Comparison of ENCODE assay signal across 23 cellular contexts in the genomic region with DNA sequence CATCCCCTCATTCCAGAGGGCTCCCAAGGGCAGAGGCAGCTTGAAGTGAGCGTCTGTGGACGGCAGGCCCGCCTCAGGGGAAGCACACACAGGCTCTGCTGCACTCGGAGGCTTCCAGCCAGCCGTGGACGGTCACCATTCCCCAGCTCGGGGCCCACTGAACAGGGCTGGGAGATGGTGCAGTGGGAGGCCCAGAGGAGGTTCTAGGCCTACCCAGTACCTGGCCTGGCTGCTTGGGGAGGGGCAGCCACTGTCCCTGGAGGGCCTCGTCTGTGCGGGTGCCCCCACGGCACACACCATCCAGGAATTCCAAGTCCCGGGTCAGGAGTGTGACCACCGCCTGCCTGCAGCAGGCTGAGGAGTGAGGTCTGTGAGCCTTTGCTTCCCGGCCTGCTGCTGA.
DNase-seq lines count a peak whose midpoint lies in the region; ATAC-seq and TF ChIP-seq lines count a peak whose summit lies in the region.
"Had no signal": no experiment of that assay in that cellular context is flagged by ENCODE, and none has a peak within 500 bp of the region (broad histone marks: within the 10 kb centered on the region; RNA-seq: fewer than 3 reads in every experiment).

No MANE protein-coding gene starts in this region.

- no peaks in the 10 kb centered on the region for H3K79me2 ChIP-seq in mammary epithelial cell (ENCODE audit: insufficient read depth, low read length)
- no peaks in the 10 kb centered on the region for H3K79me2 ChIP-seq in smooth muscle cell (ENCODE audit: low read depth)

- H3K4me3 ChIP-seq in mammary epithelial cell (replicated peaks in 1 of 3; ENCODE audit: insufficient read depth in 1 of 3, low read depth in 2 of 3, low read length in 3 of 3) (no peak overlapping the region), breast epithelium (no peak overlapping the region), HEK293 (ENCODE audit: low read depth, low read length) (no peak overlapping the region), endodermal cell (ENCODE audit: low read length) (no peak overlapping the region), smooth muscle cell (no peak overlapping the region)
- H3K4me3 ChIP-seq: dorsolateral prefrontal cortex, lower lobe of right lung, mucosa of descending colon, pancreas, skin epidermis, thoracic aorta, uterus had no signal

- in situ Hi-C loops in mammary epithelial cell (cut with MboI; ENCODE audit: low sequenced_read_pairs in 2 of 2), result no loop called here

- intact Hi-C loops in mammary epithelial cell (cut with micrococcal nuclease), result no loop called here
- intact Hi-C loops in breast epithelium (cut with DNase I; ENCODE audit: low total_unique reads), result no loop called here

- H3K27ac Mint-ChIP-seq in endodermal cell, result no peak overlapping the region
- H3K27ac Mint-ChIP-seq: stimulated activated naive CD8-positive, alpha-beta T cell treated with anti-CD3 and anti-CD28 coated beads, Interleukin-15, Interleukin-2, amounts not matched to agents 100 ng/mL and 50 ng/mL, for 24 hours had no signal

- no peaks in the 10 kb centered on the region for H3F3A ChIP-seq in smooth muscle cell (ENCODE audit: low read depth)

- no peak for TF ChIP-seq CTCF in mammary epithelial cell (conservative IDR thresholded peaks at IDR 0.05 in 1 of 2, IDR thresholded peaks at IDR 0.05 in 1 of 2; ENCODE audit: extremely low read depth in 1 of 2, insufficient read depth in 1 of 2, low read depth in 1 of 2, low read length in 2 of 2)
- TF ChIP-seq CTCF in breast epithelium (IDR thresholded peaks at IDR 0.05), result no peak
- TF ChIP-seq CTCF in HEK293 (tag by site-specific recombination; IDR thresholded peaks at IDR 0.05), result no peak
- TF ChIP-seq CTCF in endodermal cell (conservative IDR thresholded peaks at IDR 0.05), result no peak
- no peak for TF ChIP-seq CTCF in smooth muscle cell (IDR thresholded peaks at IDR 0.05; ENCODE audit: borderline replicate concordance, insufficient read depth, poor library complexity, severe bottlenecking)

- dilution Hi-C loops in mammary epithelial cell (cut with HindIII; ENCODE audit: low sequenced_read_pairs), result no loop called here

- POLR2A ChIA-PET in HEK293 (lab: Yijun Ruan, JAX), result no interaction called here

- H3K9ac ChIP-seq in mammary epithelial cell (ENCODE audit: insufficient read depth, low read length) (no peak overlapping the region), endodermal cell (ENCODE audit: extremely low read depth, low read length, poor library complexity, severe bottlenecking) (no peak overlapping the region), smooth muscle cell (ENCODE audit: low read depth) (no peak overlapping the region)

- BruUV-seq in mammary epithelial cell (replicated peaks; lab: Mats Ljungman, UMichigan), result no TSS peak

- H3K27ac ChIP-seq in mammary epithelial cell (ENCODE audit: insufficient read depth, low read depth, low read length), result peak overlapping the region; percentile 4
- no peak overlapping the region for H3K27ac ChIP-seq in breast epithelium
- no peak overlapping the region for H3K27ac ChIP-seq in HEK293 (ENCODE audit: extremely low read depth, low read depth, low read length)
- H3K27ac ChIP-seq in endodermal cell (ENCODE audit: low read depth, low read length), result peak overlapping the region; percentile 41
- peak overlapping the region; percentile 62 for H3K27ac ChIP-seq in smooth muscle cell (ENCODE audit: low read depth)
- H3K27ac ChIP-seq: dorsolateral prefrontal cortex, lower lobe of right lung, pancreas, thoracic aorta, uterus had no signal

- DNase-seq in mammary epithelial cell (no peak), breast epithelium (ENCODE audit: low spot score in 2 of 2) (no peak), endodermal cell (no peak), smooth muscle cell (lab: John Stamatoyannopoulos, UW; ENCODE audit: unreplicated experiment) (no peak), OCI-M2 (lab: John Stamatoyannopoulos, UW; ENCODE audit: unreplicated experiment) (no peak)
- DNase-seq: activated CD8-positive, alpha-beta memory T cell treated with anti-CD3 and anti-CD28 coated beads for 24 hours; BE2C; cerebellar nuclear complex; dorsolateral prefrontal cortex; H9; lower lobe of right lung; mucosa of descending colon; natural killer cell; NCI-H146; NCI-H2107; uterus had no signal

- no peak for ATAC-seq in HG03280 (IDR thresholded peaks at IDR 0.05; ENCODE audit: unreplicated experiment)
- no peak for ATAC-seq in HG02970 (IDR thresholded peaks at IDR 0.05; ENCODE audit: low FRiP score, unreplicated experiment)
- ATAC-seq: lower lobe of right lung, mucosa of descending colon, pancreas had no signal

- 95% methylated on average over 8 of the region's 13 CpGs for WGBS in mammary epithelial cell (ENCODE audit: low coverage, missing lambda C conversion rate)
- WGBS in endodermal cell (ENCODE audit: insufficient coverage in 1 of 2, insufficient read length in 1 of 2), 2 experiments, result 78 to 88% methylated on average over 6 to 13 of the region's 13 CpGs
- WGBS in smooth muscle cell (ENCODE audit: low lambda C conversion rate), result 84% methylated on average over 13 of the region's 13 CpGs

- H3K9me3 ChIP-seq in mammary epithelial cell (replicated peaks; ENCODE audit: insufficient read depth, low read length) (no peaks in the 10 kb centered on the region), breast epithelium (no peaks in the 10 kb centered on the region), HEK293 (ENCODE audit: control insufficient read depth, insufficient read depth, low read depth, low read length) (no peaks in the 10 kb centered on the region), endodermal cell (ENCODE audit: control insufficient read depth, low read length) (no peaks in the 10 kb centered on the region), smooth muscle cell (replicated peaks; ENCODE audit: low read depth) (no peaks in the 10 kb centered on the region)
- H3K9me3 ChIP-seq: BE2C, lower lobe of right lung, mucosa of descending colon, pancreas, thoracic aorta, uterus had no signal

- H3K4me1 Mint-ChIP-seq in endodermal cell, result peaks cover 12% of the 10 kb centered on the region
- H3K4me1 Mint-ChIP-seq: natural killer cell had no signal

- H2AFZ ChIP-seq in mammary epithelial cell (ENCODE audit: low read depth, low read length) (peak overlapping the region; percentile 57), smooth muscle cell (ENCODE audit: low read depth) (peak overlapping the region; percentile 4)

- H3K4me1 ChIP-seq in mammary epithelial cell (ENCODE audit: insufficient read depth, low read length) (peaks cover 41% of the 10 kb centered on the region), breast epithelium (no peaks in the 10 kb centered on the region), HEK293 (ENCODE audit: control insufficient read depth, insufficient read depth, low read length) (no peaks in the 10 kb centered on the region; the same call in 1 of the 2 replicates), endodermal cell (ENCODE audit: control insufficient read depth, insufficient read depth, low read length) (peaks cover 12% of the 10 kb centered on the region), smooth muscle cell (ENCODE audit: low read depth) (peaks cover 8% of the 10 kb centered on the region)
- H3K4me1 ChIP-seq: BE2C, uterus had no signal

- CTCF ChIA-PET in mammary epithelial cell (lab: Charles Lee; ENCODE audit: low non-redundant PET), result no interaction called here
- CTCF ChIA-PET in HEK293 (lab: Yijun Ruan, JAX), result no interaction called here

- H3K9me3 Mint-ChIP-seq in endodermal cell, result no peaks in the 10 kb centered on the region
- H3K9me3 Mint-ChIP-seq: natural killer cell; stimulated activated naive CD8-positive, alpha-beta T cell treated with anti-CD3 and anti-CD28 coated beads, Interleukin-15, Interleukin-2, amounts not matched to agents 100 ng/mL and 50 ng/mL, for 24 hours had no signal

- H3K4me3 Mint-ChIP-seq in endodermal cell, result no peak overlapping the region
- H3K4me3 Mint-ChIP-seq: H9; natural killer cell; stimulated activated naive CD8-positive, alpha-beta T cell treated with anti-CD3 and anti-CD28 coated beads, Interleukin-15, Interleukin-2, amounts not matched to agents 100 ng/mL and 50 ng/mL, for 24 hours had no signal

- no peaks in the 10 kb centered on the region for H3K36me3 Mint-ChIP-seq in endodermal cell (ENCODE audit: low read depth)
- H3K36me3 Mint-ChIP-seq: natural killer cell had no signal

- H3K27me3 ChIP-seq in mammary epithelial cell (ENCODE audit: insufficient read depth, low read length) (no peaks in the 10 kb centered on the region), breast epithelium (no peaks in the 10 kb centered on the region), endodermal cell (ENCODE audit: control insufficient read depth, insufficient read depth, low read length, poor library complexity, severe bottlenecking) (no peaks in the 10 kb centered on the region), smooth muscle cell (ENCODE audit: low read depth) (no peaks in the 10 kb centered on the region)
- H3K27me3 ChIP-seq: BE2C, dorsolateral prefrontal cortex, pancreas, uterus had no signal

- H4K20me1 ChIP-seq in mammary epithelial cell (ENCODE audit: insufficient read depth, low read length) (no peaks in the 10 kb centered on the region), smooth muscle cell (ENCODE audit: low read depth) (no peaks in the 10 kb centered on the region)

- no peak overlapping the region for H3K4me2 ChIP-seq in mammary epithelial cell (ENCODE audit: insufficient read depth, low read depth, low read length)
- H3K4me2 ChIP-seq in smooth muscle cell, result peak overlapping the region; percentile 3

- no peaks in the 10 kb centered on the region for H3K27me3 Mint-ChIP-seq in endodermal cell (ENCODE audit: insufficient read depth)
- H3K27me3 Mint-ChIP-seq: stimulated activated naive CD8-positive, alpha-beta T cell treated with anti-CD3 and anti-CD28 coated beads, Interleukin-15, Interleukin-2, amounts not matched to agents 100 ng/mL and 50 ng/mL, for 24 hours had no signal

- TF ChIP-seq POLR2A in breast epithelium (IDR thresholded peaks at IDR 0.05), result no peak

- H3K36me3 ChIP-seq in mammary epithelial cell (ENCODE audit: insufficient read depth, low read length) (no peaks in the 10 kb centered on the region), breast epithelium (no peaks in the 10 kb centered on the region), HEK293 (ENCODE audit: control insufficient read depth in 2 of 2, insufficient read depth in 1 of 2, low read length in 2 of 2) (no peaks in the 10 kb centered on the region), endodermal cell (ENCODE audit: control insufficient read depth, insufficient read depth, low read length) (no peaks in the 10 kb centered on the region), smooth muscle cell (ENCODE audit: low read depth) (no peaks in the 10 kb centered on the region)
- H3K36me3 ChIP-seq: BE2C, lower lobe of right lung, pancreas, thoracic aorta, uterus had no signal

TF ChIP-seq in HEK293, 187 proteins besides CTCF, POLR2A, EP300 and RAD21 (continues in another document):
- TF ChIP-seq ZNF777 (tag by site-specific recombination; IDR thresholded peaks at IDR 0.05; ENCODE audit: borderline replicate concordance), result no peak

Comparison
In these comparisons a context has a peak if more than half of its experiments do, and no peak if none do; other contexts are left out.
1. H3K27ac ChIP-seq: peak in mammary epithelial cell (single experiment), endodermal cell (single experiment) and smooth muscle cell (single experiment); none in breast epithelium (0 of 2) and HEK293 (single experiment).